29 cellular contexts compared by ENCODE assay signal in genomic region chr3:168124791-168125190, GRCh38.
"Had no signal": no experiment of that assay in that cellular context is flagged by ENCODE, and none has a peak within 500 bp of the region (broad histone marks: within the 10 kb centered on the region; RNA-seq: fewer than 3 reads in every experiment).

No MANE protein-coding gene starts in this region.

- H3K36me3 ChIP-seq: ascending aorta, cardiac muscle cell had no signal

- H3K4me3 ChIP-seq: ascending aorta, cardiac muscle cell had no signal

- DNase-seq: activated B cell treated with CpG ODN at 0.5 μM for 24 hours; activated CD4-positive, alpha-beta memory T cell treated with anti-CD3 and anti-CD28 coated beads, Interleukin-2, amount 10 ng/mL, durations not matched to agents 7 days and 5 days; activated CD4-positive, alpha-beta T cell treated with anti-CD3 and anti-CD28 coated beads for 1 hour; activated CD4-positive, alpha-beta T cell treated with anti-CD3 and anti-CD28 coated beads for 36 hours; activated CD4-positive, alpha-beta T cell treated with anti-CD3 and anti-CD28 coated beads for 48 hours; activated CD4-positive, alpha-beta T cell treated with anti-CD3 and anti-CD28 coated beads, Interleukin-2, amount 10 ng/mL, durations not matched to agents 7 days and 5 days; activated CD4-positive, alpha-beta T cell treated with anti-CD3 and anti-CD28 coated beads, Interleukin-2, amount 50 U/mL, for 48 hours; activated CD8-positive, alpha-beta memory T cell treated with anti-CD3 and anti-CD28 coated beads for 24 hours; activated CD8-positive, alpha-beta memory T cell treated with anti-CD3 and anti-CD28 coated beads, Interleukin-2, amount 10 ng/mL, durations not matched to agents 7 days and 5 days; activated CD8-positive, alpha-beta memory T cell treated with anti-CD3 and anti-CD28 coated beads, Interleukin-2, amount 50 U/mL, for 48 hours; activated CD8-positive, alpha-beta T cell treated with anti-CD3 and anti-CD28 coated beads, Interleukin-2, amount 10 ng/mL, durations not matched to agents 7 days and 5 days; activated effector memory CD4-positive, alpha-beta T cell treated with Interleukin-2 at 50 U/mL for 16 hours; activated gamma-delta T cell; activated naive CD4-positive, alpha-beta T cell treated with anti-CD3 and anti-CD28 coated beads, Interleukin-2, amount 10 ng/mL, durations not matched to agents 7 days and 5 days; activated naive CD4-positive, alpha-beta T cell treated with Interleukin-2 at 50 U/mL for 16 hours; activated naive CD8-positive, alpha-beta T cell treated with anti-CD3 and anti-CD28 coated beads, Interleukin-2, amount 10 ng/mL, durations not matched to agents 7 days and 5 days; activated naive CD8-positive, alpha-beta T cell treated with anti-CD3 and anti-CD28 coated beads, Interleukin-2, amount 50 U/mL, for 24 hours; activated T-cell treated with anti-CD3 and anti-CD28 coated beads, Interleukin-2, amount 50 U/mL, for 24 hours; activated T-cell treated with anti-CD3 and anti-CD28 coated beads, Interleukin-2, amount 50 U/mL, for 48 hours; amygdala; anterior cingulate cortex; caudate nucleus; cerebellar nuclear complex; T-helper 1 cell; T-helper 2 cell; T-helper 9 cell had no signal

- ATAC-seq: activated CD4-positive, alpha-beta T cell treated with anti-CD3 and anti-CD28 coated beads for 36 hours; activated CD8-positive, alpha-beta memory T cell treated with anti-CD3 and anti-CD28 coated beads, Interleukin-2, amount 10 ng/mL, durations not matched to agents 7 days and 5 days; activated CD8-positive, alpha-beta T cell treated with anti-CD3 and anti-CD28 coated beads, Interleukin-2, amount 10 ng/mL, durations not matched to agents 7 days and 5 days; activated naive CD8-positive, alpha-beta T cell treated with anti-CD3 and anti-CD28 coated beads, Interleukin-2, amount 50 U/mL, for 24 hours had no signal

- H3K27me3 ChIP-seq: ascending aorta, cardiac muscle cell had no signal

- H3K9me3 ChIP-seq: ascending aorta had no signal

- H3K27ac ChIP-seq: ascending aorta, cardiac muscle cell, VCaP had no signal
